Comparison of ENCODE assay signal across 27 cellular contexts in the genomic region with DNA sequence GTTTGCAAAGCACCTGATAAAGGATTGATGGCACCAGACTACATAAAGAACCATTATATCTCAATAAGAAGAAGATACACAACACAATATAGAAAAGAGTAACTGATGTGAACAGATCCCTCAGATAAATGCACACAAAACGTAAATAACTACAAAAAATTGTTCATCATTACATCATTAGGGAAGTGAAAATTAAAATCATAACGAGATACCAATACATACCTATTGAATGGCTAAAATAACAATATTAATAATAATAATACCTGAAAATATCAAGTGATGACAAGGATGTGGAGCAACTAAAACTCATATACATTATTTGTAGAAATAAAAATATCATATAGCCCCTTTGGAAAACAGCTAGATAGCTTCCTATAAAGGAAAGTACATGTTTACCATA.
"Had no signal": no experiment of that assay in that cellular context is flagged by ENCODE, and none has a peak within 500 bp of the region (broad histone marks: within the 10 kb centered on the region; RNA-seq: fewer than 3 reads in every experiment).

No MANE protein-coding gene starts in this region.

- H3K36me3 ChIP-seq: stomach, suprapubic skin, thoracic aorta, thyroid gland, tibial artery, tibial nerve, transverse colon, upper lobe of left lung, upper lobe of right lung, uterus, vagina had no signal

- FAIRE-seq: urothelium cell line had no signal

- H3K4me1 ChIP-seq: stomach, suprapubic skin, testis, thyroid gland, tibial artery, tibial nerve, transverse colon, upper lobe of left lung, upper lobe of right lung, uterus, vagina had no signal

- ATAC-seq: stimulated activated effector memory CD8-positive, alpha-beta T cell treated with anti-CD3 and anti-CD28 coated beads, Interleukin-12 subunit alpha, Interleukin-12 subunit beta, amount 100 ng/mL, for 72 hours; stimulated activated memory B cell treated with anti-CD40 and anti-IgM and Interleukin-4, amounts not matched to agents 10 μg/mL and 1 μg/mL and 100 μg/mL, for 72 hours; stimulated activated naive B cell treated with anti-CD40 and anti-IgM and Interleukin-4, amounts not matched to agents 10 μg/mL and 1 μg/mL and 100 μg/mL, for 72 hours; stimulated activated naive CD8-positive, alpha-beta T cell treated with anti-CD3 and anti-CD28 coated beads, Interleukin-15, amount 100 ng/mL, for 72 hours; stimulated activated naive CD8-positive, alpha-beta T cell treated with anti-CD3 and anti-CD28 coated beads, Interleukin-15, Interleukin-2, amounts not matched to agents 100 U/mL and 50 U/mL, for 24 hours; upper lobe of right lung had no signal

- DNase-seq: stimulated activated CD4-positive, alpha-beta T cell treated with anti-CD3 and anti-CD28 coated beads, Interleukin-2, amount 100 ng/mL, for 48 hours; stimulated activated CD4-positive, alpha-beta T cell treated with anti-CD3 and anti-CD28 coated beads, Interleukin-4, amount 100 ng/mL, for 1 hour; stimulated activated CD4-positive, alpha-beta T cell treated with anti-CD3 and anti-CD28 coated beads, Interleukin-4, amount 100 ng/mL, for 24 hours; stimulated activated CD4-positive, alpha-beta T cell treated with anti-CD3 and anti-CD28 coated beads, Interleukin-4, amount 100 ng/mL, for 4 hours; stimulated activated CD8-positive, alpha-beta memory T cell treated with anti-CD3 and anti-CD28 coated beads, Interleukin-4, amount 100 ng/mL, for 48 hours; stimulated activated naive B cell treated with anti-CD40 and anti-IgM and Interleukin-4, amounts not matched to agents 10 μg/mL and 1 μg/mL and 100 μg/mL, for 72 hours; stimulated activated naive CD4-positive, alpha-beta T cell; stimulated activated naive CD4-positive, alpha-beta T cell treated with Interleukin-2 at 50 U/mL for 16 hours; stimulated activated naive CD8-positive, alpha-beta T cell treated with anti-CD3 and anti-CD28 coated beads, Interleukin-15, amount 100 ng/mL, for 72 hours; stimulated activated naive CD8-positive, alpha-beta T cell treated with anti-CD3 and anti-CD28 coated beads, Interleukin-15, Interleukin-2, amounts not matched to agents 100 U/mL and 50 U/mL, for 24 hours; stomach; substantia nigra; testis; thyroid gland; tibial artery; transverse colon; trophoblast cell; upper lobe of left lung; upper lobe of right lung; uterus had no signal

- H3K27ac ChIP-seq: stomach, suprapubic skin, testis, thoracic aorta, thyroid gland, tibial artery, tibial nerve, transverse colon, upper lobe of left lung, upper lobe of right lung, uterus, vagina had no signal

- H3K9me3 ChIP-seq: stomach, suprapubic skin, testis, thoracic aorta, thyroid gland, tibial artery, tibial nerve, transverse colon, upper lobe of left lung, upper lobe of right lung, uterus, vagina had no signal

- H3K27me3 ChIP-seq: stomach, suprapubic skin, testis, thyroid gland, tibial artery, tibial nerve, transverse colon, upper lobe of left lung, upper lobe of right lung, uterus, vagina had no signal

- H3K4me3 ChIP-seq: stomach, suprapubic skin, testis, thoracic aorta, thyroid gland, tibial artery, tibial nerve, transverse colon, upper lobe of left lung, upper lobe of right lung, uterus, vagina had no signal
